ENCODE assay signal across 3 cellular contexts in genomic region chr4:1983053-1983845, GRCh38.
TF ChIP-seq lines count a peak whose summit lies in the region.

No MANE protein-coding gene starts in this region.

TF ChIP-seq in IMR-90, 13 proteins besides CTCF, POLR2A, EP300 and RAD21:
- TF ChIP-seq BHLHE40 (IDR thresholded peaks at IDR 0.05; ENCODE audit: low read depth, low read length) (no peak), MXI1 (IDR thresholded peaks at IDR 0.05; ENCODE audit: borderline replicate concordance, low read depth, low read length) (no peak), SMC3 (IDR thresholded peaks at IDR 0.05; ENCODE audit: low read depth, low read length) (no peak), NFE2L2 (IDR thresholded peaks at IDR 0.05; ENCODE audit: low read depth, low read length) (no peak), CHD1 (IDR thresholded peaks at IDR 0.05; ENCODE audit: low read depth, low read length) (no peak), FOS (IDR thresholded peaks at IDR 0.05; ENCODE audit: low read depth, low read length) (no peak), MAFK (IDR thresholded peaks at IDR 0.05; ENCODE audit: low read depth, low read length) (no peak), RFX5 (IDR thresholded peaks at IDR 0.05; ENCODE audit: low read depth, low read length) (no peak), RCOR1 (IDR thresholded peaks at IDR 0.05; ENCODE audit: insufficient replicate concordance, low read length) (no peak), USF2 (IDR thresholded peaks at IDR 0.05; ENCODE audit: low read depth, low read length) (no peak), MAZ (IDR thresholded peaks at IDR 0.05; ENCODE audit: borderline replicate concordance, low read depth, low read length) (no peak), CEBPB (IDR thresholded peaks at IDR 0.05; ENCODE audit: low read depth, low read length) (no peak)
- TF ChIP-seq, protein P1, sequence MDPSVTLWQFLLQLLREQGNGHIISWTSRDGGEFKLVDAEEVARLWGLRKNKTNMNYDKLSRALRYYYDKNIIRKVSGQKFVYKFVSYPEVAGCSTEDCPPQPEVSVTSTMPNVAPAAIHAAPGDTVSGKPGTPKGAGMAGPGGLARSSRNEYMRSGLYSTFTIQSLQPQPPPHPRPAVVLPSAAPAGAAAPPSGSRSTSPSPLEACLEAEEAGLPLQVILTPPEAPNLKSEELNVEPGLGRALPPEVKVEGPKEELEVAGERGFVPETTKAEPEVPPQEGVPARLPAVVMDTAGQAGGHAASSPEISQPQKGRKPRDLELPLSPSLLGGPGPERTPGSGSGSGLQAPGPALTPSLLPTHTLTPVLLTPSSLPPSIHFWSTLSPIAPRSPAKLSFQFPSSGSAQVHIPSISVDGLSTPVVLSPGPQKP (IDR thresholded peaks at IDR 0.05; ENCODE audit: borderline replicate concordance, low read depth, low read length) = no peak

TF ChIP-seq in HepG2, 621 proteins besides CTCF, POLR2A, EP300 and RAD21:
- TF ChIP-seq ZC3H4 (CRISPR knock-in tag; IDR thresholded peaks at IDR 0.05; ENCODE audit: borderline replicate concordance) (no peak), RXRB (CRISPR knock-in tag; IDR thresholded peaks at IDR 0.05; ENCODE audit: borderline replicate concordance) (no peak), ZNF691 (CRISPR knock-in tag; IDR thresholded peaks at IDR 0.05; ENCODE audit: borderline replicate concordance, low read depth) (no peak), SALL2 (CRISPR knock-in tag; IDR thresholded peaks at IDR 0.05) (no peak), TGIF2 (CRISPR knock-in tag; IDR thresholded peaks at IDR 0.05) (no peak), GPN1 (CRISPR knock-in tag; IDR thresholded peaks at IDR 0.05; ENCODE audit: borderline replicate concordance) (no peak), JARID2 (CRISPR knock-in tag; IDR thresholded peaks at IDR 0.05; ENCODE audit: insufficient replicate concordance) (no peak), GATAD2A (CRISPR knock-in tag; IDR thresholded peaks at IDR 0.05) (no peak), NFYC (CRISPR knock-in tag; IDR thresholded peaks at IDR 0.05) (no peak), ZNF589 (CRISPR knock-in tag; conservative IDR thresholded peaks at IDR 0.05) (no peak), AGO2 (optimal IDR thresholded peaks at IDR 0.05; ENCODE audit: low read depth, low read length) (peak; percentile 60), SAFB2 (CRISPR knock-in tag; IDR thresholded peaks at IDR 0.05; ENCODE audit: borderline replicate concordance, low read depth) (no peak), RBM22 (optimal IDR thresholded peaks at IDR 0.05; ENCODE audit: low read length) (peak; percentile 1), CEBPG (CRISPR knock-in tag; IDR thresholded peaks at IDR 0.05) (no peak)
- TF ChIP-seq, protein P2, sequence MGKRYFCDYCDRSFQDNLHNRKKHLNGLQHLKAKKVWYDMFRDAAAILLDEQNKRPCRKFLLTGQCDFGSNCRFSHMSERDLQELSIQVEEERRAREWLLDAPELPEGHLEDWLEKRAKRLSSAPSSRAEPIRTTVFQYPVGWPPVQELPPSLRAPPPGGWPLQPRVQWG (CRISPR knock-in tag; IDR thresholded peaks at IDR 0.05; ENCODE audit: borderline replicate concordance, low read depth) = no peak

TF ChIP-seq in WTC11, 78 proteins besides CTCF, POLR2A, EP300 and RAD21:
- TF ChIP-seq CREB1 (CRISPR knock-in tag; IDR thresholded peaks at IDR 0.05) (no peak), TCF7 (CRISPR knock-in tag; IDR thresholded peaks at IDR 0.05; ENCODE audit: low read depth) (no peak), USF2 (CRISPR knock-in tag; IDR thresholded peaks at IDR 0.05) (no peak), PREB (CRISPR knock-in tag; IDR thresholded peaks at IDR 0.05; ENCODE audit: borderline replicate concordance) (no peak), NFATC4 (CRISPR knock-in tag; IDR thresholded peaks at IDR 0.05) (no peak), ZMAT4 (CRISPR knock-in tag; IDR thresholded peaks at IDR 0.05) (no peak), ZBTB43 (CRISPR knock-in tag; IDR thresholded peaks at IDR 0.05) (no peak), JAZF1 (CRISPR knock-in tag; IDR thresholded peaks at IDR 0.05) (no peak), IRF1 (CRISPR knock-in tag; IDR thresholded peaks at IDR 0.05) (no peak), HMGXB4 (CRISPR knock-in tag; IDR thresholded peaks at IDR 0.05) (no peak), ZNF425 (CRISPR knock-in tag; conservative IDR thresholded peaks at IDR 0.05) (no peak), ZNF396 (CRISPR knock-in tag; IDR thresholded peaks at IDR 0.05; ENCODE audit: borderline replicate concordance) (no peak), NR2C2 (CRISPR knock-in tag; IDR thresholded peaks at IDR 0.05) (no peak), GRHL2 (CRISPR knock-in tag; IDR thresholded peaks at IDR 0.05; ENCODE audit: insufficient replicate concordance, severe bottlenecking) (no peak)
- TF ChIP-seq, protein P3, sequence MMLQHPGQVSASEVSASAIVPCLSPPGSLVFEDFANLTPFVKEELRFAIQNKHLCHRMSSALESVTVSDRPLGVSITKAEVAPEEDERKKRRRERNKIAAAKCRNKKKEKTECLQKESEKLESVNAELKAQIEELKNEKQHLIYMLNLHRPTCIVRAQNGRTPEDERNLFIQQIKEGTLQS (CRISPR knock-in tag; conservative IDR thresholded peaks at IDR 0.05) = no peak
